ENCODE assay signal across 8 cellular contexts in genomic region chr16:10938321-10938720, GRCh38.
DNase-seq lines count a peak whose midpoint lies in the region; ATAC-seq and TF ChIP-seq lines count a peak whose summit lies in the region.

No MANE protein-coding gene starts in this region.

- H3K27ac ChIP-seq in DND-41 (ENCODE audit: low read length) (no peak overlapping the region), rectal smooth muscle tissue (ENCODE audit: low read depth, low read length) (no peak overlapping the region)

- no peak overlapping the region for H2AFZ ChIP-seq in DND-41 (ENCODE audit: low read depth, low read length)

- H3K9me3 ChIP-seq in DND-41 (ENCODE audit: insufficient read depth, low read length, severe bottlenecking), result no peaks in the 10 kb centered on the region

- H3K4me1 ChIP-seq in DND-41 (ENCODE audit: insufficient read depth, low read length) (peaks cover 64% of the 10 kb centered on the region), rectal smooth muscle tissue (ENCODE audit: control insufficient read depth, insufficient read depth, low read length) (peaks cover 46% of the 10 kb centered on the region)

- H4K20me1 ChIP-seq in DND-41 (ENCODE audit: insufficient read depth, low read length), result peaks cover 64% of the 10 kb centered on the region

- H3K4me1 Mint-ChIP-seq in effector memory CD8-positive, alpha-beta T cell (ENCODE audit: low read depth in 2 of 2), result peaks cover 71% of the 10 kb centered on the region in 2 donors

- no peak for TF ChIP-seq CTCF in DND-41 (IDR thresholded peaks at IDR 0.05; ENCODE audit: borderline replicate concordance, extremely low read depth, low read length, poor library complexity, severe bottlenecking)

- H3K27me3 ChIP-seq in DND-41 (ENCODE audit: insufficient read depth, low read length, poor library complexity) (no peaks in the 10 kb centered on the region), rectal smooth muscle tissue (ENCODE audit: control insufficient read depth, insufficient read depth, low read length) (no peaks in the 10 kb centered on the region)

- peak overlapping the region; percentile 69 to 74 for H3K27ac Mint-ChIP-seq in effector memory CD8-positive, alpha-beta T cell

- peak overlapping the region; percentile 80 to 96 for H3K4me3 Mint-ChIP-seq in effector memory CD8-positive, alpha-beta T cell

- no peak overlapping the region for H3K4me3 ChIP-seq in DND-41 (ENCODE audit: low read depth in 1 of 2, low read length in 2 of 2)
- peak overlapping the region; percentile 87 for H3K4me3 ChIP-seq in rectal smooth muscle tissue (ENCODE audit: low read length)

- H3K36me3 ChIP-seq in DND-41 (ENCODE audit: insufficient read depth, low read length) (peaks cover 57% of the 10 kb centered on the region), rectal smooth muscle tissue (ENCODE audit: control insufficient read depth, insufficient read depth, low read length) (no peaks in the 10 kb centered on the region)

- H3K9me3 Mint-ChIP-seq in effector memory CD8-positive, alpha-beta T cell, result no peaks in the 10 kb centered on the region

- H3K36me3 Mint-ChIP-seq in effector memory CD8-positive, alpha-beta T cell (ENCODE audit: insufficient read depth), result peaks cover 8% of the 10 kb centered on the region

- ATAC-seq in DND-41 (ENCODE audit: insufficient read depth, low read depth) (no peak), GM18868 (IDR thresholded peaks at IDR 0.05; ENCODE audit: unreplicated experiment) (no peak), HG02840 (IDR thresholded peaks at IDR 0.05; ENCODE audit: low FRiP score, unreplicated experiment) (no peak)
- no peak for ATAC-seq in effector memory CD8-positive, alpha-beta T cell (replicated peaks)

- H3K27me3 Mint-ChIP-seq in effector memory CD8-positive, alpha-beta T cell, result no peaks in the 10 kb centered on the region

- peak overlapping the region; percentile 98; the same call in 1 of the 2 replicates for H3K4me2 ChIP-seq in DND-41 (ENCODE audit: insufficient read depth, low read length)

- DNase-seq in DND-41 (no peak), MV-4-11 (lab: John Stamatoyannopoulos, UW) (peak; percentile 21), COLO829 (ENCODE audit: low spot score) (no peak), SHP77 treated with DMSO at 0.1 percent for 48 hours (lab: John Stamatoyannopoulos, UW) (no peak)
- no peak for DNase-seq in effector memory CD8-positive, alpha-beta T cell

- H3K9ac ChIP-seq in DND-41 (ENCODE audit: low read depth, low read length), result peak overlapping the region; percentile 50; the same call in 1 of the 2 replicates
- no peak overlapping the region for H3K9ac ChIP-seq in rectal smooth muscle tissue (ENCODE audit: low read length)

- peaks cover 74% of the 10 kb centered on the region for H3K79me2 ChIP-seq in DND-41 (ENCODE audit: insufficient read depth, low read length)
